In the genomic region with DNA sequence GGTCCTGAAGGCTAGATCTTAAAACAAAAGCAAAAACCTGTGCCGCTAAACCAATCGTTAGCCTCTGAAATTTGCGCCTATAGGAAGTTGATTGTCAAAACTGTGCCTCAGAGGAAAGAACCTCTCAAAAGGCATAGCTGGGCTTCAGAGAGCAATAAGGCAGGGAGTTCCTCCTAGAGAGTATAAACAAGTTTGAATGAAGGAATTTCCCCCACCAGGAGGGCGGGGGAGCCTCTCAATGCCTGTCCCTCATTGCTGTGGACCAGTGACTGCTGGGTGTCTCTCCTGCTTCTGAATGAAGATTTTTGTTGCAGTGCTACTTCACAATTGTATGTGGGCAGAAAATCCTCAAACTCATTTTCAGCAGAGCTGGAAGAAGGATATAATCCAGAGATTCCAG, we compare ENCODE assay signal across 22 cellular contexts.
"Had no signal": no experiment of that assay in that cellular context is flagged by ENCODE, and none has a peak within 500 bp of the region (broad histone marks: within the 10 kb centered on the region; RNA-seq: fewer than 3 reads in every experiment).

No MANE protein-coding gene starts in this region.

- H3K4me1 Mint-ChIP-seq: stimulated activated naive B cell treated with anti-CD40 and anti-IgM and Interleukin-4, amounts not matched to agents 10 μg/mL and 1 μg/mL and 100 μg/mL, for 72 hours had no signal

- DNase-seq: hypothalamus; left ventricle myocardium inferior; midbrain; naive thymus-derived CD4-positive, alpha-beta T cell; right cardiac atrium; stimulated activated CD4-positive, alpha-beta T cell treated with anti-CD3 and anti-CD28 coated beads, Interleukin-12 subunit alpha, Interleukin-12 subunit beta, amount 100 ng/mL, for 4 hours; stimulated activated CD4-positive, alpha-beta T cell treated with anti-CD3 and anti-CD28 coated beads, Interleukin-4, amount 100 ng/mL, for 1 hour; stimulated activated naive B cell treated with anti-CD40 and anti-IgM and Interleukin-4, amounts not matched to agents 10 μg/mL and 1 μg/mL and 100 μg/mL, for 72 hours; stimulated activated naive CD8-positive, alpha-beta T cell treated with anti-CD3 and anti-CD28 coated beads, Interleukin-15, Interleukin-2, amounts not matched to agents 100 U/mL and 50 U/mL, for 24 hours; stomach; thyroid gland; transverse colon; upper lobe of left lung had no signal

- H3K4me1 ChIP-seq: left ventricle myocardium inferior, stomach, testis, thyroid gland, transverse colon, vagina had no signal

- H3K4me3 Mint-ChIP-seq: naive thymus-derived CD4-positive, alpha-beta T cell; natural killer cell treated with Interleukin-12 subunit alpha and Interleukin-12 subunit beta and Interleukin-15 and Interleukin-18, amount 100 ng/mL, for 72 hours; stimulated activated naive B cell treated with anti-CD40 and anti-IgM and Interleukin-4, amounts not matched to agents 10 μg/mL and 1 μg/mL and 100 μg/mL, for 72 hours had no signal

- H3K27me3 ChIP-seq: ovary, stomach, testis, thyroid gland, transverse colon, upper lobe of left lung, vagina had no signal

- H3K36me3 ChIP-seq: left ventricle myocardium inferior, ovary, stomach, thyroid gland, transverse colon, upper lobe of left lung, vagina had no signal

- ATAC-seq: naive thymus-derived CD4-positive, alpha-beta T cell; natural killer cell treated with Interleukin-12 subunit alpha and Interleukin-12 subunit beta and Interleukin-15 and Interleukin-18, amount 100 ng/mL, for 72 hours; right cardiac atrium; sciatic nerve; stimulated activated naive B cell treated with anti-CD40 and anti-IgM and Interleukin-4, amounts not matched to agents 10 μg/mL and 1 μg/mL and 100 μg/mL, for 72 hours; stimulated activated naive CD8-positive, alpha-beta T cell treated with anti-CD3 and anti-CD28 coated beads, Interleukin-15, Interleukin-2, amounts not matched to agents 100 U/mL and 50 U/mL, for 24 hours had no signal

- H3K4me3 ChIP-seq: left ventricle myocardium inferior, lung, mucosa of descending colon, ovary, skin epidermis, stomach, testis, thyroid gland, transverse colon, upper lobe of left lung, vagina had no signal

- H3K36me3 Mint-ChIP-seq: stimulated activated naive B cell treated with anti-CD40 and anti-IgM and Interleukin-4, amounts not matched to agents 10 μg/mL and 1 μg/mL and 100 μg/mL, for 72 hours had no signal

- H3K27ac Mint-ChIP-seq: naive thymus-derived CD4-positive, alpha-beta T cell; natural killer cell treated with Interleukin-12 subunit alpha and Interleukin-12 subunit beta and Interleukin-15 and Interleukin-18, amount 100 ng/mL, for 72 hours; progenitor cell of endocrine pancreas; stimulated activated naive B cell treated with anti-CD40 and anti-IgM and Interleukin-4, amounts not matched to agents 10 μg/mL and 1 μg/mL and 100 μg/mL, for 72 hours had no signal

- H3K9me3 Mint-ChIP-seq: natural killer cell treated with Interleukin-12 subunit alpha and Interleukin-12 subunit beta and Interleukin-15 and Interleukin-18, amount 100 ng/mL, for 72 hours had no signal

- H3K27me3 Mint-ChIP-seq: progenitor cell of endocrine pancreas had no signal

- H3K27ac ChIP-seq: left ventricle myocardium inferior, ovary, skin epidermis, stomach, testis, thyroid gland, transverse colon, upper lobe of left lung, vagina had no signal

- H3K9me3 ChIP-seq: mucosa of descending colon, ovary, testis, thyroid gland, transverse colon, upper lobe of left lung, vagina had no signal
